20 cellular contexts compared by ENCODE assay signal in genomic region chr1:221780175-221780574, GRCh38.
"Had no signal": no experiment of that assay in that cellular context is flagged by ENCODE, and none has a peak within 500 bp of the region (broad histone marks: within the 10 kb centered on the region; RNA-seq: fewer than 3 reads in every experiment).

No MANE protein-coding gene starts in this region.

- H3K36me3 Mint-ChIP-seq: activated naive CD8-positive, alpha-beta T cell; mesothelial cell of epicardium had no signal

- H3K9me3 Mint-ChIP-seq: effector memory CD8-positive, alpha-beta T cell; mesothelial cell of epicardium had no signal

- H3K27ac ChIP-seq: brain microvascular endothelial cell, gastroesophageal sphincter, lower lobe of right lung, pancreas, thoracic aorta, upper lobe of right lung had no signal

- ATAC-seq: effector memory CD8-positive, alpha-beta T cell; gastroesophageal sphincter; left colon; pancreas; sciatic nerve had no signal

- DNase-seq: activated CD4-positive, alpha-beta T cell treated with anti-CD3 and anti-CD28 coated beads, Interleukin-2, amount 50 U/mL, for 48 hours; activated CD4-positive, CD25-positive, alpha-beta regulatory T cell treated with anti-CD3 and anti-CD28 coated beads, Interleukin-2, amount 50 U/mL, for 72 hours; activated CD8-positive, alpha-beta memory T cell treated with anti-CD3 and anti-CD28 coated beads, Interleukin-2, amount 50 U/mL, for 4 hours; activated gamma-delta T cell treated with Interleukin-2 at 50 U/mL for 16 hours; activated T-cell treated with anti-CD3 and anti-CD28 coated beads, Interleukin-2, amount 50 U/mL, for 48 hours; anterior cingulate cortex; brain microvascular endothelial cell; dermis blood vessel endothelial cell; effector memory CD8-positive, alpha-beta T cell; left colon; lower lobe of right lung; pancreas; SW 1271; upper lobe of right lung had no signal

- H3K27me3 Mint-ChIP-seq: activated naive CD8-positive, alpha-beta T cell; effector memory CD8-positive, alpha-beta T cell had no signal

- H3K4me1 Mint-ChIP-seq: mesothelial cell of epicardium had no signal

- H3K27ac Mint-ChIP-seq: activated naive CD8-positive, alpha-beta T cell; mesothelial cell of epicardium had no signal

- H3K9me3 ChIP-seq: gastroesophageal sphincter, lower lobe of right lung, pancreas, thoracic aorta, upper lobe of right lung had no signal

- H3K4me1 ChIP-seq: gastroesophageal sphincter, pancreas had no signal

- H3K27me3 ChIP-seq: brain microvascular endothelial cell, gastroesophageal sphincter, pancreas, upper lobe of right lung had no signal

- H3K4me3 ChIP-seq: gastroesophageal sphincter, lower lobe of right lung, pancreas, thoracic aorta, upper lobe of right lung had no signal

- FAIRE-seq: islet of Langerhans, pancreas had no signal

- H3K4me3 Mint-ChIP-seq: activated naive CD8-positive, alpha-beta T cell; mesothelial cell of epicardium had no signal

- H3K36me3 ChIP-seq: brain microvascular endothelial cell, gastroesophageal sphincter, lower lobe of right lung, pancreas, thoracic aorta, upper lobe of right lung had no signal
